In genomic region chr16:2056077-2056476, GRCh38 we compare ENCODE assay signal across 8 cellular contexts. TPM values are rescaled to one million over a fixed set of nuclear protein-coding genes. Genes with fewer than 3 reads are reported as not detected.
A peak's percentile ranks its signal among the peaks of the same experiment; 100 is the strongest.
DNase-seq lines count a peak whose midpoint lies in the region; ATAC-seq and TF ChIP-seq lines count a peak whose summit lies in the region.
"Had no signal": no experiment of that assay in that cellular context is flagged by ENCODE, and none has a peak within 500 bp of the region (broad histone marks: within the 10 kb centered on the region; RNA-seq: fewer than 3 reads in every experiment).

No MANE protein-coding gene starts in this region.

- 58 to 72% methylated on average over 15 of the region's 15 CpGs for WGBS in lung, 2 donors

- ATAC-seq in lung (ENCODE audit: insufficient read depth, low FRiP score) (peak; percentile 12), GM18502 (IDR thresholded peaks at IDR 0.05; ENCODE audit: poor library complexity, unreplicated experiment) (no peak)
- ATAC-seq: activated naive CD8-positive, alpha-beta T cell treated with anti-CD3 and anti-CD28 coated beads, Interleukin-2, amount 50 U/mL, for 24 hours had no signal

- no peak for DNase-seq in GM10248 (ENCODE audit: extremely low spot score)
- DNase-seq in lung (ENCODE audit: low spot score) = no peak
- DNase-seq in OCI-M1 (lab: John Stamatoyannopoulos, UW) = no peak
- DNase-seq in DMS79 treated with DMSO at 0.1 percent for 48 hours (lab: John Stamatoyannopoulos, UW) = no peak
- DNase-seq: activated naive CD8-positive, alpha-beta T cell treated with anti-CD3 and anti-CD28 coated beads, Interleukin-2, amount 50 U/mL, for 24 hours; NCI-H2029 had no signal

- no peaks in the 10 kb centered on the region for H3K9me3 ChIP-seq in lung (ENCODE audit: control insufficient read depth in 2 of 2, insufficient read depth in 1 of 2, low read length in 1 of 2)

- CTCF ChIA-PET in GM10248 (lab: Yijun Ruan, JAX) = interaction anchor here (1.0 to 2.3 kb wide), 6 partner anchors 9 to 99 kb away, joined by 3 to 13 read pairs (median 4); partner anchors contain the start of genes NTHL1 and TSC2

- no peaks in the 10 kb centered on the region for H3K4me1 ChIP-seq in lung (ENCODE audit: control insufficient read depth in 2 of 2, insufficient read depth in 2 of 2, low read length in 2 of 2)

- no peaks in the 10 kb centered on the region for H3K27me3 ChIP-seq in lung (ENCODE audit: control insufficient read depth, insufficient read depth)

- H3K4me3 ChIP-seq in WI38 (ENCODE audit: low read depth, low read length) = no peak overlapping the region
- H3K4me3 ChIP-seq in lung = no peak overlapping the region

- TF ChIP-seq CTCF in GM10248 (IDR thresholded peaks at IDR 0.05; ENCODE audit: control extremely low read depth, extremely low read depth, low read depth, missing control alignments) = peak; percentile 10
- TF ChIP-seq CTCF in WI38 (IDR thresholded peaks at IDR 0.05; ENCODE audit: low read depth, low read length) = peak; percentile 29; the same call in 1 of the 2 replicates
- TF ChIP-seq CTCF in lung (IDR thresholded peaks at IDR 0.05; ENCODE audit: control extremely low read depth, extremely low read depth) = peak; percentile 13

- peaks cover 0 to 68% of the 10 kb centered on the region in 2 donors for H3K36me3 ChIP-seq in lung (ENCODE audit: control insufficient read depth in 2 of 2, insufficient read depth in 2 of 2, low read length in 2 of 2)

- H3K27ac ChIP-seq in lung (ENCODE audit: low read depth in 1 of 2, low read length in 1 of 2) = no peak overlapping the region

- POLR2A ChIA-PET in GM10248 (lab: Yijun Ruan, JAX) = interaction anchor here (0.7 kb wide), 1 partner anchor 1098 kb away, joined by 9 read pairs; no protein-coding TSS in a partner anchor

RNA-seq across cellular contexts. Expression of gene TSC2, which starts 8.3 kb away (rescaled TPM):
- 100 to 1,000 TPM in 1 of 2 donors, 10 to 100 TPM in 1; 93.4 to 146 TPM for total RNA-seq in lung
- polyA plus RNA-seq in lung = 10 to 100 TPM; 36.5 to 51.9 TPM

RNA-seq across cellular contexts. Expression of gene NTHL1, which starts 8.4 kb away (rescaled TPM):
- 10 to 100 TPM; 19.3 to 37.8 TPM for total RNA-seq in lung
- 10 to 100 TPM; 20.4 to 43.5 TPM for polyA plus RNA-seq in lung

RNA-seq across cellular contexts. Expression of gene NHERF2, which starts 29.4 kb away (rescaled TPM):
- 100 to 1,000 TPM; 142 to 468 TPM for total RNA-seq in lung
- 100 to 1,000 TPM; 192 to 297 TPM for polyA plus RNA-seq in lung

RNA-seq across cellular contexts. Expression of gene NPW, which starts 36.5 kb away (rescaled TPM):
- 1 to 10 TPM in 1 of 2 donors, under 1 TPM in 1; 0.71 to 1.3 TPM for total RNA-seq in lung
- polyA plus RNA-seq in lung = under 1 TPM; 0.12 to 0.34 TPM

RNA-seq across cellular contexts. Expression of gene ZNF598, which starts 46.5 kb away (rescaled TPM):
- total RNA-seq in lung = 10 to 100 TPM; 13.9 to 49.8 TPM
- 10 to 100 TPM; 29.1 to 42.8 TPM for polyA plus RNA-seq in lung
